ENCODE assay signal across 17 cellular contexts in the genomic region with DNA sequence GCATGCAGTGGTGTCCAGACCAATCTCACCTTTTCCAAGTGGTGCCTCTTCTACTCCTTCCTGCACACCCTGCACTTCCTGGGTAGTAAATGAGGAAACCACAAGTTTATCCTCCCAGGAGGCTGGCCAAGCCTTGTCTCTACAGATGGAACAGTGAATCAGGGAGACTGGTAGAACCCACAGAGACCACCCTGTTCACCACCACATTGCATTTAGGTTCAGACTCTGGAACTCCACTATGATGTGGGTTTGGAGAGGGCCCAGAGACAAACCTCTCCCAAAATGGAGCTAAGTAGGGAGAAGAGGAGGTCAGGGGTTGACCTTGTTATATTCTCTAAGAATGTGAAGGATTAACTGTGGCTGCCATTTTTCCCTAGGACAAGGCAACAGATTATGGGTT.
A peak's percentile ranks its signal among the peaks of the same experiment; 100 is the strongest.
DNase-seq lines count a peak whose midpoint lies in the region; TF ChIP-seq lines count a peak whose summit lies in the region.
"Had no signal": no experiment of that assay in that cellular context is flagged by ENCODE, and none has a peak within 500 bp of the region (broad histone marks: within the 10 kb centered on the region; RNA-seq: fewer than 3 reads in every experiment).

No MANE protein-coding gene starts in this region.

- TF ChIP-seq POLR2A in lower leg skin (IDR thresholded peaks at IDR 0.05) = no peak

- no peaks in the 10 kb centered on the region for H3K79me1 ChIP-seq in mesendoderm (ENCODE audit: low read length)

- H3K4me3 ChIP-seq in AG10803 (ENCODE audit: low read length) = no peak overlapping the region
- no peak overlapping the region for H3K4me3 ChIP-seq in SJSA1
- no peak overlapping the region for H3K4me3 ChIP-seq in mesendoderm (ENCODE audit: low read length)
- no peak overlapping the region for H3K4me3 ChIP-seq in osteoblast (ENCODE audit: insufficient read depth, low read length)
- no peak overlapping the region for H3K4me3 ChIP-seq in lower leg skin (ENCODE audit: low read depth, poor library complexity, severe bottlenecking)
- H3K4me3 ChIP-seq: Peyer's patch had no signal

- TF ChIP-seq CTCF in AG10803 (conservative IDR thresholded peaks at IDR 0.05; ENCODE audit: low read length) (no peak), osteoblast (IDR thresholded peaks at IDR 0.05; ENCODE audit: extremely low read depth, low read depth, low read length) (no peak), lower leg skin (IDR thresholded peaks at IDR 0.05) (no peak)

- H4K8ac ChIP-seq in mesendoderm (ENCODE audit: low read depth, low read length) = no peak overlapping the region

- H3K36me3 ChIP-seq in SJSA1 (no peaks in the 10 kb centered on the region), mesendoderm (ENCODE audit: control insufficient read depth, insufficient read depth, low read length) (no peaks in the 10 kb centered on the region), osteoblast (ENCODE audit: insufficient read depth, low read length) (no peaks in the 10 kb centered on the region)
- H3K36me3 ChIP-seq: Peyer's patch had no signal

- H2BK15ac ChIP-seq in mesendoderm (replicated peaks; ENCODE audit: low read depth) = no peak overlapping the region

- no peaks in the 10 kb centered on the region; the same call in 1 of the 2 replicates for H3K9me3 ChIP-seq in SJSA1 (replicated peaks)
- H3K9me3 ChIP-seq in osteoblast (ENCODE audit: low read depth, low read length) = peaks cover 2% of the 10 kb centered on the region
- H3K9me3 ChIP-seq: Peyer's patch had no signal

- H2AFZ ChIP-seq in osteoblast (ENCODE audit: low read length) = no peak overlapping the region

- H2BK120ac ChIP-seq in mesendoderm (ENCODE audit: low read depth, low read length) = peak overlapping the region; percentile 62

- peak overlapping the region; percentile 15 for H3K9ac ChIP-seq in mesendoderm (ENCODE audit: low read length)

- no peak overlapping the region for H4K5ac ChIP-seq in mesendoderm (ENCODE audit: low read length)

- no peaks in the 10 kb centered on the region for H4K20me1 ChIP-seq in osteoblast (ENCODE audit: insufficient read depth, low read length)

- H3K4ac ChIP-seq in mesendoderm (ENCODE audit: low read depth, low read length) = peak overlapping the region; percentile 56

- H3K27me3 ChIP-seq in SJSA1 (replicated peaks) (no peaks in the 10 kb centered on the region), mesendoderm (ENCODE audit: insufficient read depth, low read length, poor library complexity) (no peaks in the 10 kb centered on the region), osteoblast (ENCODE audit: insufficient read depth, low read length) (no peaks in the 10 kb centered on the region)
- H3K27me3 ChIP-seq: Peyer's patch had no signal

- H2BK5ac ChIP-seq in mesendoderm (ENCODE audit: low read length) = peak overlapping the region; percentile 96

- peak; percentile 20 for DNase-seq in AG10803 (ENCODE audit: low read depth)
- peak; percentile 29 for DNase-seq in HT1080 (ENCODE audit: low read depth)
- peak; percentile 60 to 66 for DNase-seq in SJSA1 (ENCODE audit: low read depth in 1 of 2, low spot score in 2 of 2)
- DNase-seq in mesendoderm = no peak
- DNase-seq in NCI-H1694 treated with DMSO at 0.1 percent for 48 hours (lab: John Stamatoyannopoulos, UW) = no peak
- DNase-seq in osteoblast (ENCODE audit: insufficient read length, low spot score, missing footprints) = no peak
- no peak for DNase-seq in lower leg skin (ENCODE audit: low spot score in 2 of 2)
- DNase-seq in GM03348 (ENCODE audit: low spot score) = no peak
- DNase-seq: EL, Karpas-422, NCI-H2029, NCI-H2171, NCI-H446, NCI-H774, Peyer's patch, SHP77 treated with DMSO at 0.1 percent for 48 hours had no signal

- H3K79me2 ChIP-seq in mesendoderm (ENCODE audit: control insufficient read depth, insufficient read depth, low read length) (no peaks in the 10 kb centered on the region), osteoblast (ENCODE audit: insufficient read depth, low read length) (no peaks in the 10 kb centered on the region)

- H3K27ac ChIP-seq in SJSA1 = peak overlapping the region; percentile 60; the same call in 1 of the 2 replicates
- peak overlapping the region; percentile 32 for H3K27ac ChIP-seq in mesendoderm (ENCODE audit: low read depth, low read length)
- H3K27ac ChIP-seq in osteoblast (ENCODE audit: low read depth, low read length) = no peak overlapping the region
- H3K27ac ChIP-seq: C4-2B, Peyer's patch had no signal

- H3K4me2 ChIP-seq in mesendoderm (ENCODE audit: low read length) = no peak overlapping the region
- H3K4me2 ChIP-seq in osteoblast (ENCODE audit: insufficient read depth, low read length) = no peak overlapping the region

- peaks cover 51% of the 10 kb centered on the region for H3K4me1 ChIP-seq in SJSA1 (replicated peaks)
- H3K4me1 ChIP-seq in mesendoderm (ENCODE audit: control insufficient read depth, low read depth, low read length) = peaks cover 27% of the 10 kb centered on the region
- peaks cover 33% of the 10 kb centered on the region for H3K4me1 ChIP-seq in osteoblast (ENCODE audit: insufficient read depth, low read length)
- H3K4me1 ChIP-seq: Peyer's patch had no signal

- peak overlapping the region; percentile 94 for H2AK5ac ChIP-seq in mesendoderm (ENCODE audit: low read length)

- peak overlapping the region; percentile 79 for H3K56ac ChIP-seq in mesendoderm (ENCODE audit: low read length)

- peak overlapping the region; percentile 7 for H3K18ac ChIP-seq in mesendoderm (ENCODE audit: low read length)

- intact Hi-C loops in lower leg skin (cut with DNase I; ENCODE audit: low total_unique reads) = no loop called here

- no peak overlapping the region for H3K23ac ChIP-seq in mesendoderm (ENCODE audit: low read length)

Comparison
In these comparisons a context has a peak if more than half of its experiments do, and no peak if none do; other contexts are left out.
1. DNase-seq: peak in AG10803 (single experiment), HT1080 (single experiment) and SJSA1 (2 of 2); none in mesendoderm (single experiment), NCI-H1694 treated with DMSO at 0.1 percent for 48 hours (single experiment), osteoblast (single experiment), lower leg skin (0 of 2) and GM03348 (single experiment).